ENCODE assay signal across 9 cellular contexts in the genomic region with DNA sequence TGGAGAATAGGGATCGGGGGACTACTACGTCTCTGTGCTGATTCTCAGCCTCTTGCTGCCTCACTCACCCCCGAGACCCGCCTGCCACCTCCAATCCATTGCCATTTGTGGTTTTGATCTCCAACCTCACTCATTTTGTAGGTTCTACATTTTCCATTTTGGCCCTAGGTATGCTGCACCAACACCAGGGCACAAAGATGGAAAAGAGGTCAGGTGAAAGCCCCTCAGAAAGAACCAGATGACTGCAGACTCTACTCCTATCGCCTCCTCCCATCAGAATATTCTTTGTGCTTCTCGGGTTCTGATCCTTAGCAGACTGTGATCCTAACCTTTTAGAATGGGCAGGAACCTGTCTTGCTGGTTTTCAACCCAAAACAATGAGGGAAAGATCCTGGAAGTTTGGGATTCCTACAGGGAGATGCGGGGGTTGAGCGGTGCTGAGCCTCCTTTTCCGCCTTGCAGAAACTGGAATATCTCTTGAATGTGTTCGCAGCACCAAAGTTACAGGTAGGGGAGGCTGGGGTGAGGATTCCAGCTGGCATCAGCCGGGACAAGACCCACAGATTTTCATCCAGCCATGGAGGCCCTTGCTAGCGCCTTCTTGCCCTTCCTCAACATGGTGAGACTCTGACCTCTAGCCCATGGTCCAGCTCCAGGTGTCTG. TPM values are rescaled to one million over a fixed set of nuclear protein-coding genes. Genes with fewer than 3 reads are reported as not detected.
A peak's percentile ranks its signal among the peaks of the same experiment; 100 is the strongest.
DNase-seq lines count a peak whose midpoint lies in the region; ATAC-seq and TF ChIP-seq lines count a peak whose summit lies in the region.
"Had no signal": no experiment of that assay in that cellular context is flagged by ENCODE, and none has a peak within 500 bp of the region (broad histone marks: within the 10 kb centered on the region; RNA-seq: fewer than 3 reads in every experiment).

No MANE protein-coding gene starts in this region.

- intact Hi-C loops in left ventricle myocardium inferior (cut with micrococcal nuclease) (no loop called here), Right ventricle myocardium superior (cut with DNase I) (no loop called here), upper lobe of right lung (cut with DNase I) (no loop called here)

- H3K27ac ChIP-seq in left ventricle myocardium inferior (replicated peaks) (no peak overlapping the region), angular gyrus (ENCODE audit: low read depth, low read length) (peak overlapping the region; percentile 37), upper lobe of right lung (no peak overlapping the region)
- H3K27ac ChIP-seq: pancreas had no signal

- no peak for TF ChIP-seq CTCF in left ventricle myocardium inferior (IDR thresholded peaks at IDR 0.05; ENCODE audit: borderline replicate concordance)
- no peak for TF ChIP-seq CTCF in mesothelial cell of epicardium (IDR thresholded peaks at IDR 0.05; ENCODE audit: unreplicated experiment)
- TF ChIP-seq CTCF in upper lobe of right lung (IDR thresholded peaks at IDR 0.05), result no peak

- no peak overlapping the region for H3K27ac Mint-ChIP-seq in mesothelial cell of epicardium

- no peak for DNase-seq in left ventricle myocardium inferior
- DNase-seq in Right ventricle myocardium superior, result no peak
- DNase-seq in mesothelial cell of epicardium (ENCODE audit: low spot score in 2 of 2, unreplicated experiment in 2 of 2), result no peak
- no peak for DNase-seq in upper lobe of right lung
- DNase-seq in stimulated activated naive CD4-positive, alpha-beta T cell treated with Interleukin-2 at 50 U/mL for 16 hours (lab: John Stamatoyannopoulos, UW), result no peak
- no peak for DNase-seq in stimulated activated CD4-positive, alpha-beta T cell treated with anti-CD3 and anti-CD28 coated beads, Interleukin-4, amount 100 ng/mL, for 1 hour
- DNase-seq in LoVo (ENCODE audit: low spot score), result no peak

- peaks cover 14% of the 10 kb centered on the region for H3K4me1 Mint-ChIP-seq in mesothelial cell of epicardium

- no peaks in the 10 kb centered on the region for H3K9me3 ChIP-seq in left ventricle myocardium inferior (replicated peaks)
- no peaks in the 10 kb centered on the region for H3K9me3 ChIP-seq in upper lobe of right lung
- H3K9me3 ChIP-seq: pancreas had no signal

- peaks cover 30% of the 10 kb centered on the region for H3K4me1 ChIP-seq in left ventricle myocardium inferior
- H3K4me1 ChIP-seq in upper lobe of right lung, result peaks cover 24% of the 10 kb centered on the region

- peak overlapping the region; percentile 60 for H3K4me3 ChIP-seq in left ventricle myocardium inferior
- peak overlapping the region; percentile 34 for H3K4me3 ChIP-seq in upper lobe of right lung

- ATAC-seq in Right ventricle myocardium superior (ENCODE audit: poor library complexity) (no peak), upper lobe of right lung (no peak)

- H3K9me3 Mint-ChIP-seq in mesothelial cell of epicardium, result no peaks in the 10 kb centered on the region

- peaks cover 98% of the 10 kb centered on the region for H3K27me3 Mint-ChIP-seq in mesothelial cell of epicardium (ENCODE audit: low read depth)

- H3K36me3 ChIP-seq in left ventricle myocardium inferior (no peaks in the 10 kb centered on the region), upper lobe of right lung (no peaks in the 10 kb centered on the region)
- H3K36me3 ChIP-seq: pancreas had no signal

- H3K36me3 Mint-ChIP-seq in mesothelial cell of epicardium, result no peaks in the 10 kb centered on the region

- H3K27me3 ChIP-seq in left ventricle myocardium inferior (ENCODE audit: low read depth) (peaks cover 100% of the 10 kb centered on the region), upper lobe of right lung (peaks cover 82% of the 10 kb centered on the region)

- peak overlapping the region; percentile 44 for H3K4me3 Mint-ChIP-seq in mesothelial cell of epicardium

RNA-seq across cellular contexts. Expression of gene RHBG, which starts 53.1 kb away (rescaled TPM):
- total RNA-seq in left ventricle myocardium inferior (not detected), Right ventricle myocardium superior (not detected), mesothelial cell of epicardium (0.88 to 1.2 TPM (median 0.92 TPM) in 3 replicates), upper lobe of right lung (not detected)
